Comparison of ENCODE assay signal across 1 cellular context in the genomic region with DNA sequence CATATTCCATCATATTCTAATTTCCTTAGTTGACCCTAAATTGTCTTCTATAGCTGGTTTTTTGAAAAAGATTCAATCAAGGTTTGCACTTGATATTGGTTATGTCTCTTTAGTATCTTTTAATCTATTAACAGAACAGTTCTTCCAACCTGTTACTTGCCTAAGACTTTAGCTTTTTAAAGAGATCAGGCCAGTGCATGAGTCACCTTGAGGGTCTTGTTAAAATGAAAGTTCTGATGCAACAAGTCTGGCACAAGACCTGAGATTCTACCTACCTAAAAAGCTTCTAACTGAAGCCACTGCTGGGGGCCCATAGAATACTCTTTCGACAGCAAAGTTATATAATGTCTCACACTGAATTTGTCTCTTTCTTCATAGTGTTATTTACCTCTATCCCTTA.
TF ChIP-seq lines count a peak whose summit lies in the region.

No MANE protein-coding gene starts in this region.

TF ChIP-seq in IMR-90, 13 proteins besides CTCF, POLR2A, EP300 and RAD21:
- no peak for TF ChIP-seq SMC3 (IDR thresholded peaks at IDR 0.05; ENCODE audit: low read depth, low read length)
- TF ChIP-seq RCOR1 (IDR thresholded peaks at IDR 0.05; ENCODE audit: insufficient replicate concordance, low read length) = no peak
- TF ChIP-seq MAZ (IDR thresholded peaks at IDR 0.05; ENCODE audit: borderline replicate concordance, low read depth, low read length) = no peak
- TF ChIP-seq, protein P1, sequence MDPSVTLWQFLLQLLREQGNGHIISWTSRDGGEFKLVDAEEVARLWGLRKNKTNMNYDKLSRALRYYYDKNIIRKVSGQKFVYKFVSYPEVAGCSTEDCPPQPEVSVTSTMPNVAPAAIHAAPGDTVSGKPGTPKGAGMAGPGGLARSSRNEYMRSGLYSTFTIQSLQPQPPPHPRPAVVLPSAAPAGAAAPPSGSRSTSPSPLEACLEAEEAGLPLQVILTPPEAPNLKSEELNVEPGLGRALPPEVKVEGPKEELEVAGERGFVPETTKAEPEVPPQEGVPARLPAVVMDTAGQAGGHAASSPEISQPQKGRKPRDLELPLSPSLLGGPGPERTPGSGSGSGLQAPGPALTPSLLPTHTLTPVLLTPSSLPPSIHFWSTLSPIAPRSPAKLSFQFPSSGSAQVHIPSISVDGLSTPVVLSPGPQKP (IDR thresholded peaks at IDR 0.05; ENCODE audit: borderline replicate concordance, low read depth, low read length) = no peak
- no peak for TF ChIP-seq BHLHE40 (IDR thresholded peaks at IDR 0.05; ENCODE audit: low read depth, low read length)
- TF ChIP-seq CEBPB (IDR thresholded peaks at IDR 0.05; ENCODE audit: low read depth, low read length) = peak; percentile 19; the same call in 1 of the 2 replicates
- TF ChIP-seq NFE2L2 (IDR thresholded peaks at IDR 0.05; ENCODE audit: low read depth, low read length) = no peak
TF ChIP-seq in IMR-90: peak in this region for 1.
